Comparison of ENCODE assay signal across 16 cellular contexts in the genomic region with DNA sequence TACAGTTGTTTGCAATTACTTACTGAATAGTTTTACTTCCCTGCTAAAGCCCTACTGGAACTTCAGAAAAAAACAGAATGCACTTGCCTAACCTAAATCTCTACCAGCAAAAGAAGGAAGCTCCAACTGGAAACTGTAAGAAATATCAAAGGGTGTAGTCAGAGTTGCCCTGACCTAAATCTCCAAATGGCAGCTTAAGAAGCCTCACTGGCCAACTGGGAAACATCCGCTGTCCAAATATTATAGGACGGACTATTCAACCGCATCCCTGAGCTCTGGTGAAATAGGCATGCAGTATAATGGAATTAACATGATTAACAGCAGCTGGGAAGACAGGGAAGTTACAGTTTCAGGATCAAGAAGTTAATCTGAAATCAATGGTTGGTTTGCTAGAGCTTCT. TPM values are rescaled to one million over a fixed set of nuclear protein-coding genes. Genes with fewer than 3 reads are reported as not detected.
DNase-seq lines count a peak whose midpoint lies in the region; ATAC-seq, FAIRE-seq and TF ChIP-seq lines count a peak whose summit lies in the region.
"Had no signal": no experiment of that assay in that cellular context is flagged by ENCODE, and none has a peak within 500 bp of the region (broad histone marks: within the 10 kb centered on the region; RNA-seq: fewer than 3 reads in every experiment).

No MANE protein-coding gene starts in this region.

- H3K4me3 ChIP-seq in GM12878 (no peak overlapping the region), left lung (no peak overlapping the region), suprapubic skin (no peak overlapping the region), body of pancreas (no peak overlapping the region)
- H3K4me3 ChIP-seq: smooth muscle cell had no signal

- WGBS in GM12878 (ENCODE audit: insufficient coverage, insufficient replicate concordance, low lambda C conversion rate, missing lambda C conversion rate), result 100% methylated on average over 3 of the region's 3 CpGs
- 86% methylated on average over 3 of the region's 3 CpGs for WGBS in suprapubic skin
- WGBS in body of pancreas, 2 donors, result 92 to 100% methylated on average over 3 of the region's 3 CpGs

- no peaks in the 10 kb centered on the region for H4K20me1 ChIP-seq in GM12878 (ENCODE audit: control insufficient read depth, insufficient read depth)

- RAD21 ChIA-PET in GM12878 (lab: Charles Lee; ENCODE audit: unreplicated experiment), result no interaction called here

- no peaks in the 10 kb centered on the region for H3K79me2 ChIP-seq in GM12878 (ENCODE audit: control insufficient read depth, insufficient read depth, low read length)

- intact Hi-C loops in GM12878 (cut with micrococcal nuclease; ENCODE audit: unreplicated experiment), result no loop called here
- intact Hi-C loops in left lung (cut with DNase I), result no loop called here
- intact Hi-C loops in body of pancreas (cut with DNase I), result no loop called here

- in situ Hi-C loops in GM12878 (cut with MboI), result no loop called here
- in situ Hi-C loops in GM13977 (cut with MboI; ENCODE audit: low pct_unique_long_range_greater_than_20kb, low sequenced_read_pairs, unreplicated experiment), result no loop called here

- DNase-seq in MV-4-11 (lab: John Stamatoyannopoulos, UW), result peak; percentile 91
- DNase-seq in GM12878 (ENCODE audit: low read depth, low spot score), result no peak
- no peak for DNase-seq in left lung
- peak in 1 of 2 donors; percentile 19 for DNase-seq in suprapubic skin (ENCODE audit: low spot score in 2 of 2)
- DNase-seq in GM13977 (ENCODE audit: low spot score), result no peak
- DNase-seq in body of pancreas, result no peak
- DNase-seq: activated CD4-positive, alpha-beta T cell treated with anti-CD3 and anti-CD28 coated beads, Interleukin-2, amount 50 U/mL, for 48 hours; CD4-positive, alpha-beta memory T cell; NCI-H1092 treated with DMSO at 0.1 percent for 48 hours; NCI-H2171 treated with DMSO at 0.1 percent for 48 hours; occipital lobe; SHP77 treated with DMSO at 0.1 percent for 48 hours; stimulated activated naive CD4-positive, alpha-beta T cell treated with Interleukin-2 at 50 U/mL for 16 hours had no signal

- H3K4me2 ChIP-seq in GM12878 (ENCODE audit: control insufficient read depth, insufficient read depth), result no peak overlapping the region
- H3K4me2 ChIP-seq: smooth muscle cell had no signal

- CTCF ChIA-PET in GM12878 (lab: Yijun Ruan, JAX), result interaction anchor here (1.1 kb wide), 2 partner anchors 25 to 52 kb away, joined by 3 to 7 read pairs; no protein-coding TSS in a partner anchor

- ATAC-seq in GM12878 (no peak), left lung (peak; percentile 32), GM18868 (IDR thresholded peaks at IDR 0.05; ENCODE audit: unreplicated experiment) (no peak), body of pancreas (no peak)
- ATAC-seq: HCT116 had no signal

- no peak for FAIRE-seq in GM12878 (lab: Jason Lieb, UNC)

- no peak overlapping the region for H2AFZ ChIP-seq in GM12878 (ENCODE audit: control insufficient read depth, low read depth, low read length)

- TF ChIP-seq CTCF in GM12878 (IDR thresholded peaks at IDR 0.05 in 2 of 3, conservative IDR thresholded peaks at IDR 0.05 in 1 of 3; ENCODE audit: control insufficient read depth in 2 of 3, extremely low read depth in 1 of 3, insufficient read depth in 1 of 3, low read depth in 3 of 3, low read length in 3 of 3) (no peak), left lung (IDR thresholded peaks at IDR 0.05) (no peak), suprapubic skin (IDR thresholded peaks at IDR 0.05) (no peak), GM13977 (IDR thresholded peaks at IDR 0.05; ENCODE audit: extremely low read depth, insufficient read depth, missing control alignments) (no peak), body of pancreas (IDR thresholded peaks at IDR 0.05) (no peak)

- H3K4me1 ChIP-seq in GM12878 (ENCODE audit: control insufficient read depth, insufficient read depth, low read length) (no peaks in the 10 kb centered on the region), left lung (no peaks in the 10 kb centered on the region), suprapubic skin (peaks cover 15% of the 10 kb centered on the region), body of pancreas (no peaks in the 10 kb centered on the region)

- H3K9me3 ChIP-seq in GM12878 (replicated peaks; ENCODE audit: control insufficient read depth, insufficient read depth, low read length) (no peaks in the 10 kb centered on the region), left lung (no peaks in the 10 kb centered on the region), suprapubic skin (no peaks in the 10 kb centered on the region), body of pancreas (no peaks in the 10 kb centered on the region)

- no peak for TF ChIP-seq RAD21 in GM12878 (IDR thresholded peaks at IDR 0.05; ENCODE audit: insufficient read depth, low read depth, low read length)

- no peak overlapping the region for H3K9ac ChIP-seq in GM12878 (ENCODE audit: control insufficient read depth, insufficient read depth, low read length)

- TF ChIP-seq POLR2A in GM12878 (IDR thresholded peaks at IDR 0.05; ENCODE audit: low read depth, low read length) (no peak), suprapubic skin (IDR thresholded peaks at IDR 0.05) (no peak), body of pancreas (IDR thresholded peaks at IDR 0.05) (no peak)

- TF ChIP-seq EP300 in GM12878 (IDR thresholded peaks at IDR 0.05; ENCODE audit: borderline replicate concordance in 1 of 2, control insufficient read depth in 1 of 2, low read depth in 2 of 2, low read length in 2 of 2), result no peak
- TF ChIP-seq EP300 in suprapubic skin (IDR thresholded peaks at IDR 0.05), result no peak

- SMC1A ChIA-PET in GM12878 (lab: Charles Lee; ENCODE audit: uncharacterized antibody, unreplicated experiment), result interaction anchor here (0.9 to 1.2 kb wide), 4 partner anchors 10 to 279 kb away, joined by 3 to 5 read pairs (median 4); no protein-coding TSS in a partner anchor

- H3K27me3 ChIP-seq in GM12878 (replicated peaks in 1 of 2; ENCODE audit: control insufficient read depth in 2 of 2, insufficient read depth in 2 of 2, low read length in 1 of 2) (no peaks in the 10 kb centered on the region), left lung (no peaks in the 10 kb centered on the region), suprapubic skin (no peaks in the 10 kb centered on the region), body of pancreas (no peaks in the 10 kb centered on the region)

- peaks cover 11 to 31% of the 10 kb centered on the region in 2 experiments for H3K36me3 ChIP-seq in GM12878 (ENCODE audit: control insufficient read depth in 2 of 2, insufficient read depth in 2 of 2, low read length in 1 of 2)
- H3K36me3 ChIP-seq in left lung, result peaks cover 0 to 98% of the 10 kb centered on the region in 2 donors
- H3K36me3 ChIP-seq in suprapubic skin, result peaks cover 80% of the 10 kb centered on the region
- H3K36me3 ChIP-seq in body of pancreas (replicated peaks in 1 of 2; ENCODE audit: insufficient read depth in 1 of 2, low read depth in 2 of 2), result peaks cover 18 to 31% of the 10 kb centered on the region in 2 donors

- H3K27ac ChIP-seq in GM12878 (ENCODE audit: control insufficient read depth, insufficient read depth), result no peak overlapping the region
- peak overlapping the region; percentile 5 to 29 for H3K27ac ChIP-seq in left lung
- peak overlapping the region; percentile 29 for H3K27ac ChIP-seq in suprapubic skin
- no peak overlapping the region for H3K27ac ChIP-seq in body of pancreas

- POLR2A ChIA-PET in GM12878 (lab: Charles Lee), result interaction anchor here (0.7 to 1.9 kb wide), 4 partner anchors 8 to 63 kb away, joined by 3 to 9 read pairs (median 4); no protein-coding TSS in a partner anchor

- BruUV-seq in GM12878 (replicated peaks; lab: Mats Ljungman, UMichigan), result TSS peak; percentile 43

TF ChIP-seq in GM12878, 131 proteins besides CTCF, POLR2A, EP300 and RAD21 (continues in another document):
- TF ChIP-seq, protein P1, sequence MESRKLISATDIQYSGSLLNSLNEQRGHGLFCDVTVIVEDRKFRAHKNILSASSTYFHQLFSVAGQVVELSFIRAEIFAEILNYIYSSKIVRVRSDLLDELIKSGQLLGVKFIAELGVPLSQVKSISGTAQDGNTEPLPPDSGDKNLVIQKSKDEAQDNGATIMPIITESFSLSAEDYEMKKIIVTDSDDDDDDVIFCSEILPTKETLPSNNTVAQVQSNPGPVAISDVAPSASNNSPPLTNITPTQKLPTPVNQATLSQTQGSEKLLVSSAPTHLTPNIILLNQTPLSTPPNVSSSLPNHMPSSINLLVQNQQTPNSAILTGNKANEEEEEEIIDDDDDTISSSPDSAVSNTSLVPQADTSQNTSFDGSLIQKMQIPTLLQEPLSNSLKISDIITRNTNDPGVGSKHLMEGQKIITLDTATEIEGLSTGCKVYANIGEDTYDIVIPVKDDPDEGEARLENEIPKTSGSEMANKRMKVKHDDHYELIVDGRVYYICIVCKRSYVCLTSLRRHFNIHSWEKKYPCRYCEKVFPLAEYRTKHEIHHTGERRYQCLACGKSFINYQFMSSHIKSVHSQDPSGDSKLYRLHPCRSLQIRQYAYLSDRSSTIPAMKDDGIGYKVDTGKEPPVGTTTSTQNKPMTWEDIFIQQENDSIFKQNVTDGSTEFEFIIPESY (IDR thresholded peaks at IDR 0.05), result no peak

RNA-seq across cellular contexts. Expression of a gene that starts 24.3 kb away (rescaled TPM):
- total RNA-seq in GM12878 (2013; cell fraction: nucleolus; rRNA removed), result 85.2 and 87.2 TPM in 2 replicates
- 55.0 and 69.0 TPM in 2 replicates for total RNA-seq in GM12878 (2014; rRNA removed)
- 58.6 and 62.7 TPM in 2 replicates for total RNA-seq in GM12878 (2014; rRNA removed; fragmentation: Illumina TruSeq; extraction: Trizol)
- 55.2 and 57.2 TPM in 2 replicates for total RNA-seq in GM12878 (2021)
- polyA plus RNA-seq in GM12878 (2011; ENCODE audit: low read depth), result 23.6 TPM
- 59.9 and 69.6 TPM in 2 replicates for polyA plus RNA-seq in GM12878 (2011; rRNA removed)
- polyA plus RNA-seq in GM12878 (2011; cell fraction: cytosol; rRNA removed), result 35.2 and 44.3 TPM in 2 replicates
- 52.9 and 71.4 TPM in 2 replicates for polyA plus RNA-seq in GM12878 (2011; cell fraction: nucleus; rRNA removed)
- 24.7 and 25.4 TPM in 2 replicates for polyA plus RNA-seq in GM12878 (2012)
- polyA plus RNA-seq in GM12878 (2014; fragmentation: Illumina TruSeq; extraction: Trizol), result 57.3 and 79.8 TPM in 2 replicates
- polyA plus RNA-seq in GM12878 (2014; fragmentation: Nextera tagmentation; extraction: Ambion mirVana), result 10 to 100 TPM; 24.5 to 30.1 TPM
- 71.0 and 73.7 TPM in 2 replicates for polyA plus RNA-seq in GM12878 (2014; rRNA removed)
- polyA plus RNA-seq in GM12878 (2016; fragmentation: Nextera tagmentation; extraction: Ambion mirVana), result 10 to 100 TPM; 69.7 to 77.9 TPM
- 33.8 and 61.9 TPM in 2 replicates for polyA minus RNA-seq in GM12878 (2011; rRNA and poly(A)+ RNA removed)
- 15.1 and 19.6 TPM in 2 replicates for polyA minus RNA-seq in GM12878 (2011; cell fraction: cytosol; rRNA and poly(A)+ RNA removed)
- 8.8 and 23.1 TPM in 2 replicates for polyA minus RNA-seq in GM12878 (2011; cell fraction: nucleus; rRNA and poly(A)+ RNA removed)
- 10 to 100 TPM; 48.6 to 49.8 TPM for total RNA-seq in left lung
- total RNA-seq in suprapubic skin, result 10 to 100 TPM; 39.6 to 56.6 (median 45.6) TPM
- total RNA-seq in body of pancreas, result 10 to 100 TPM; 25.9 to 45.8 TPM

Comparison
In these comparisons a context has a peak if more than half of its experiments do, and no peak if none do; other contexts are left out.
1. H3K27ac ChIP-seq: peak in left lung (2 of 2) and suprapubic skin (single experiment); none in GM12878 (single experiment) and body of pancreas (0 of 4).